Comparison of ENCODE assay signal across 8 cellular contexts in genomic region chr7:103348959-103349358, GRCh38.
DNase-seq lines count a peak whose midpoint lies in the region; ATAC-seq and TF ChIP-seq lines count a peak whose summit lies in the region.

No MANE protein-coding gene starts in this region.

- H3K27me3 ChIP-seq in DND-41 (ENCODE audit: insufficient read depth, low read length, poor library complexity) (no peaks in the 10 kb centered on the region), OCI-LY3 (ENCODE audit: low read depth, low read length) (no peaks in the 10 kb centered on the region), duodenal mucosa (ENCODE audit: control insufficient read depth in 1 of 2, insufficient read depth in 2 of 2, low read length in 2 of 2) (no peaks in the 10 kb centered on the region), neuron (ENCODE audit: insufficient read depth, low read length) (no peaks in the 10 kb centered on the region)

- H3K4me3 ChIP-seq in DND-41 (ENCODE audit: low read depth in 1 of 2, low read length in 2 of 2) = peak overlapping the region; percentile 80 to 84; a peak in 3 of 4 replicates
- peak overlapping the region; percentile 90 for H3K4me3 ChIP-seq in OCI-LY3 (ENCODE audit: low read length)
- peak overlapping the region; percentile 99 for H3K4me3 ChIP-seq in duodenal mucosa (ENCODE audit: low read depth in 1 of 2, low read length in 2 of 2)
- H3K4me3 ChIP-seq in neuron (ENCODE audit: low read length) = peak overlapping the region; percentile 71

- H3K36me3 ChIP-seq in DND-41 (ENCODE audit: insufficient read depth, low read length) = peaks cover 45% of the 10 kb centered on the region
- H3K36me3 ChIP-seq in OCI-LY3 (replicated peaks; ENCODE audit: low read depth, low read length) = peaks cover 12% of the 10 kb centered on the region
- peaks cover 0 to 17% of the 10 kb centered on the region in 2 donors for H3K36me3 ChIP-seq in duodenal mucosa (ENCODE audit: control insufficient read depth in 1 of 2, insufficient read depth in 2 of 2, low read length in 2 of 2)
- H3K36me3 ChIP-seq in neuron (ENCODE audit: insufficient read depth, low read length) = peaks cover 19% of the 10 kb centered on the region

- TF ChIP-seq CTCF in DND-41 (IDR thresholded peaks at IDR 0.05; ENCODE audit: borderline replicate concordance, extremely low read depth, low read length, poor library complexity, severe bottlenecking) (no peak), OCI-LY3 (IDR thresholded peaks at IDR 0.05; ENCODE audit: low read depth, low read length) (no peak)

- DNase-seq in DND-41 = no peak
- no peak for DNase-seq in activated effector memory CD4-positive, alpha-beta T cell treated with anti-CD3 and anti-CD28 coated beads, Interleukin-2, amount 50 U/mL, for 16 hours

- H3K79me2 ChIP-seq in DND-41 (ENCODE audit: insufficient read depth, low read length) (peaks cover 92% of the 10 kb centered on the region), OCI-LY3 (ENCODE audit: low read length) (peaks cover 79% of the 10 kb centered on the region)

- H3K4me2 ChIP-seq in DND-41 (ENCODE audit: insufficient read depth, low read length) (peak overlapping the region; percentile 89), OCI-LY3 (ENCODE audit: low read length) (peak overlapping the region; percentile 82)

- H3K27ac ChIP-seq in DND-41 (ENCODE audit: low read length) = peak overlapping the region; percentile 53; the same call in 1 of the 2 replicates
- no peak overlapping the region for H3K27ac ChIP-seq in OCI-LY3 (ENCODE audit: low read length)
- H3K27ac ChIP-seq in duodenal mucosa (ENCODE audit: low read depth, low read length) = no peak overlapping the region

- no peak overlapping the region for H2AFZ ChIP-seq in DND-41 (ENCODE audit: low read depth, low read length)
- no peak overlapping the region for H2AFZ ChIP-seq in OCI-LY3 (ENCODE audit: low read depth, low read length)
- no peak overlapping the region for H2AFZ ChIP-seq in neuron (ENCODE audit: low read depth, low read length)

- H3K9ac ChIP-seq in DND-41 (ENCODE audit: low read depth, low read length) (peak overlapping the region; percentile 67), OCI-LY3 (ENCODE audit: low read length) (0 out of 2 replicates have a peak overlapping the region, but pooled peaks have one; percentile 80), duodenal mucosa (ENCODE audit: low read depth in 1 of 2, low read length in 2 of 2) (peak overlapping the region in 1 of 2 donors; percentile 26)

- H3K4me1 ChIP-seq in DND-41 (ENCODE audit: insufficient read depth, low read length) (peaks cover 68% of the 10 kb centered on the region), OCI-LY3 (ENCODE audit: low read length) (peaks cover 25% of the 10 kb centered on the region), duodenal mucosa (ENCODE audit: control insufficient read depth in 1 of 2, insufficient read depth in 2 of 2, low read length in 2 of 2) (peaks cover 20 to 22% of the 10 kb centered on the region in 2 donors), neuron (ENCODE audit: insufficient read depth, low read length) (peaks cover 19% of the 10 kb centered on the region)

- ATAC-seq in DND-41 (ENCODE audit: insufficient read depth, low read depth) (no peak), HG03457 (IDR thresholded peaks at IDR 0.05; ENCODE audit: unreplicated experiment) (no peak), GM19324 (IDR thresholded peaks at IDR 0.05; ENCODE audit: low FRiP score, unreplicated experiment) (no peak), GM21723 (IDR thresholded peaks at IDR 0.05; ENCODE audit: unreplicated experiment) (no peak)

- peaks cover 48% of the 10 kb centered on the region; the same call in 1 of the 2 replicates for H4K20me1 ChIP-seq in DND-41 (ENCODE audit: insufficient read depth, low read length)
- peaks cover 9% of the 10 kb centered on the region; the same call in 1 of the 2 replicates for H4K20me1 ChIP-seq in OCI-LY3 (ENCODE audit: insufficient read depth, low read length)

- H3K9me3 ChIP-seq in DND-41 (ENCODE audit: insufficient read depth, low read length, severe bottlenecking) = no peaks in the 10 kb centered on the region
- no peaks in the 10 kb centered on the region for H3K9me3 ChIP-seq in OCI-LY3 (ENCODE audit: insufficient read depth, low read length)
- no peaks in the 10 kb centered on the region for H3K9me3 ChIP-seq in duodenal mucosa (ENCODE audit: control insufficient read depth in 1 of 2, low read length in 2 of 2)
- H3K9me3 ChIP-seq in neuron (ENCODE audit: low read length) = no peaks in the 10 kb centered on the region
